Comparison of ENCODE assay signal across 2 cellular contexts in the genomic region with DNA sequence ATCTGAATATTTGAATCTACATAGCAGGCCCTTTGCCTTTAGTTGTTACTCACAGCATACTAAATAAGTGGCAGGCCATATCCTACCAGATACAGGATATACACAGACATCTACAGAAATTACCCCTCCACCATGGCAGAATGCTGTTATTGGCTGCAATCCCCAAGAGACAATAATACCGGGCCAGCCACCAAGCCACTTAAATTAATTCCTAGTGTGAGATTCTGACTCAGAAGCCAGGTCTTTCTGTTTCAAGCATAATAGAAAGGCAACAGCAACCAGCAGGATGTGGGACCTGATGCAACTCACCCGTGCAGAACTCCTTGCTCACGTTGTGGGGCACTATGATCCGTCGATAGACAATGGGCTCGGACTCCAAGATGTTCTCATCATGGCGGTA.
TF ChIP-seq lines count a peak whose summit lies in the region.

No MANE protein-coding gene starts in this region.

TF ChIP-seq in SK-N-SH, 30 proteins besides CTCF, POLR2A, EP300 and RAD21 (continued from another document):
- TF ChIP-seq REST (IDR thresholded peaks at IDR 0.05; ENCODE audit: low read depth, low read length): no peak
- TF ChIP-seq NFIC (IDR thresholded peaks at IDR 0.05; ENCODE audit: borderline replicate concordance): no peak

TF ChIP-seq in SK-N-SH treated with all-trans-retinoic acid at 6 μM for 48 hours, 23 proteins besides CTCF, POLR2A, EP300 and RAD21 (continued from another document):
- TF ChIP-seq CREB5 (CRISPR knock-in tag; IDR thresholded peaks at IDR 0.05; ENCODE audit: low read depth) (no peak), RARB (CRISPR knock-in tag; IDR thresholded peaks at IDR 0.05) (no peak), ZNF565 (CRISPR knock-in tag; conservative IDR thresholded peaks at IDR 0.05; ENCODE audit: low read depth) (no peak), ZNF70 (CRISPR knock-in tag; IDR thresholded peaks at IDR 0.05) (no peak), BACH2 (CRISPR knock-in tag; IDR thresholded peaks at IDR 0.05; ENCODE audit: borderline replicate concordance) (no peak), ZNF8 (CRISPR knock-in tag; IDR thresholded peaks at IDR 0.05) (no peak), ARNTL (CRISPR knock-in tag; IDR thresholded peaks at IDR 0.05; ENCODE audit: borderline replicate concordance, low read depth) (no peak)
- TF ChIP-seq, protein P1, sequence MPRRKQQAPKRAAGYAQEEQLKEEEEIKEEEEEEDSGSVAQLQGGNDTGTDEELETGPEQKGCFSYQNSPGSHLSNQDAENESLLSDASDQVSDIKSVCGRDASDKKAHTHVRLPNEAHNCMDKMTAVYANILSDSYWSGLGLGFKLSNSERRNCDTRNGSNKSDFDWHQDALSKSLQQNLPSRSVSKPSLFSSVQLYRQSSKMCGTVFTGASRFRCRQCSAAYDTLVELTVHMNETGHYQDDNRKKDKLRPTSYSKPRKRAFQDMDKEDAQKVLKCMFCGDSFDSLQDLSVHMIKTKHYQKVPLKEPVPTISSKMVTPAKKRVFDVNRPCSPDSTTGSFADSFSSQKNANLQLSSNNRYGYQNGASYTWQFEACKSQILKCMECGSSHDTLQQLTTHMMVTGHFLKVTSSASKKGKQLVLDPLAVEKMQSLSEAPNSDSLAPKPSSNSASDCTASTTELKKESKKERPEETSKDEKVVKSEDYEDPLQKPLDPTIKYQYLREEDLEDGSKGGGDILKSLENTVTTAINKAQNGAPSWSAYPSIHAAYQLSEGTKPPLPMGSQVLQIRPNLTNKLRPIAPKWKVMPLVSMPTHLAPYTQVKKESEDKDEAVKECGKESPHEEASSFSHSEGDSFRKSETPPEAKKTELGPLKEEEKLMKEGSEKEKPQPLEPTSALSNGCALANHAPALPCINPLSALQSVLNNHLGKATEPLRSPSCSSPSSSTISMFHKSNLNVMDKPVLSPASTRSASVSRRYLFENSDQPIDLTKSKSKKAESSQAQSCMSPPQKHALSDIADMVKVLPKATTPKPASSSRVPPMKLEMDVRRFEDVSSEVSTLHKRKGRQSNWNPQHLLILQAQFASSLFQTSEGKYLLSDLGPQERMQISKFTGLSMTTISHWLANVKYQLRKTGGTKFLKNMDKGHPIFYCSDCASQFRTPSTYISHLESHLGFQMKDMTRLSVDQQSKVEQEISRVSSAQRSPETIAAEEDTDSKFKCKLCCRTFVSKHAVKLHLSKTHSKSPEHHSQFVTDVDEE (CRISPR knock-in tag; IDR thresholded peaks at IDR 0.05): no peak
